ENCODE assay signal across 29 cellular contexts in the genomic region with DNA sequence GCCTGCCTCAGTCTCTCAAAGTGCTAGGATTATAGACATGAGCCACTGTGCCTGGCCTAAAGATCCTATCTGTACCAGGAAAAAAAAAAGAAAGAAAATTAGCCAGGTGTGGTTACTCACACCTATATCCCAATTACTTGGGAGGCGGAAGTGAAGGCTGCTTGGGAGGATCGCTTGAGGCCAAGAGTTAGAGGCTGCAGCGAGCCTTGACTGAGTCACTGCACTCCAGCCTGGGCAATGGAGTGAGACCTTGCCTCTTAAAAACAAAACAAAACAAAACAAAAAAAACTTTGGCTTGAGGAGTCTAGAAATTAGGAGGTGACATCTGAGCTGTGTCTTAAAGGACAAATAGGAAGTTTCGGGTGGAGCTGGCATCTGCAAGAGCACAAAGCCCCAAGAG. TPM values are rescaled to one million over a fixed set of nuclear protein-coding genes. Genes with fewer than 3 reads are reported as not detected.
"Had no signal": no experiment of that assay in that cellular context is flagged by ENCODE, and none has a peak within 500 bp of the region (broad histone marks: within the 10 kb centered on the region; RNA-seq: fewer than 3 reads in every experiment).

No MANE protein-coding gene starts in this region.

- H3K27me3 Mint-ChIP-seq: activated B cell treated with CpG ODN at 0.5 μM for 24 hours; activated CD8-positive, alpha-beta T cell treated with anti-CD3 and anti-CD28 coated beads for 36 hours; activated naive CD8-positive, alpha-beta T cell; activated T-helper 17 cell treated with anti-CD3 and anti-CD28 coated beads, Interleukin-2, amount 50 U/mL, for 72 hours had no signal

- ATAC-seq: activated CD4-positive, CD25-positive, alpha-beta regulatory T cell treated with anti-CD3 and anti-CD28 coated beads, Interleukin-2, amount 50 U/mL, for 24 hours; activated CD8-positive, alpha-beta T cell treated with anti-CD3 and anti-CD28 coated beads for 36 hours; activated T-cell treated with anti-CD3 and anti-CD28 coated beads, Interleukin-2, amount 50 U/mL, for 4 hours; activated T-helper 17 cell treated with anti-CD3 and anti-CD28 coated beads, Interleukin-2, amount 50 U/mL, for 72 hours; effector memory CD8-positive, alpha-beta T cell; foreskin keratinocyte; gastrocnemius medialis had no signal

- H3K27ac Mint-ChIP-seq: activated B cell treated with CpG ODN at 0.5 μM for 24 hours; activated CD8-positive, alpha-beta T cell treated with anti-CD3 and anti-CD28 coated beads for 36 hours; activated naive CD8-positive, alpha-beta T cell; activated T-helper 17 cell treated with anti-CD3 and anti-CD28 coated beads, Interleukin-2, amount 50 U/mL, for 72 hours; effector memory CD8-positive, alpha-beta T cell had no signal

- H3K9me3 ChIP-seq: esophagus muscularis mucosa, gastrocnemius medialis had no signal

- H3K4me1 ChIP-seq: esophagus muscularis mucosa, foreskin keratinocyte, gastrocnemius medialis had no signal

- DNase-seq: activated B cell treated with CpG ODN at 0.5 μM for 24 hours; activated CD4-positive, alpha-beta T cell treated with anti-CD3 and anti-CD28 coated beads for 48 hours; activated CD4-positive, alpha-beta T cell treated with anti-CD3 and anti-CD28 coated beads, Interleukin-2, amount 50 U/mL, for 1 hour; activated CD4-positive, alpha-beta T cell treated with anti-CD3 and anti-CD28 coated beads, Interleukin-2, amount 50 U/mL, for 48 hours; activated CD8-positive, alpha-beta memory T cell treated with anti-CD3 and anti-CD28 coated beads for 24 hours; activated CD8-positive, alpha-beta T cell treated with anti-CD3 and anti-CD28 coated beads for 36 hours; activated gamma-delta T cell; activated naive CD4-positive, alpha-beta T cell treated with anti-CD3 and anti-CD28 coated beads, Interleukin-2, amount 50 U/mL, for 16 hours; activated naive CD4-positive, alpha-beta T cell treated with Interleukin-2 at 50 U/mL for 16 hours; activated T-cell treated with anti-CD3 and anti-CD28 coated beads, Interleukin-2, amount 50 U/mL, for 4 hours; amniotic stem cell; anterior cingulate cortex; brain microvascular endothelial cell; caudate nucleus; cortex of kidney; dermis blood vessel endothelial cell; effector CD4-positive, alpha-beta T cell; effector memory CD8-positive, alpha-beta T cell; erythroblast; foreskin keratinocyte; gastrocnemius medialis; glutamatergic neuron; T-helper 2 cell had no signal

- H3K4me3 Mint-ChIP-seq: activated B cell treated with CpG ODN at 0.5 μM for 24 hours; activated CD8-positive, alpha-beta T cell treated with anti-CD3 and anti-CD28 coated beads for 36 hours; activated naive CD8-positive, alpha-beta T cell; activated T-cell treated with anti-CD3 and anti-CD28 coated beads, Interleukin-2, amount 50 U/mL, for 4 hours; activated T-helper 17 cell treated with anti-CD3 and anti-CD28 coated beads, Interleukin-2, amount 50 U/mL, for 72 hours; effector memory CD8-positive, alpha-beta T cell had no signal

- H3K36me3 ChIP-seq: brain microvascular endothelial cell, esophagus muscularis mucosa, gastrocnemius medialis had no signal

- H3K27ac ChIP-seq: brain microvascular endothelial cell, esophagus muscularis mucosa, foreskin keratinocyte, gastrocnemius medialis, VCaP had no signal

- H3K27me3 ChIP-seq: brain microvascular endothelial cell, esophagus muscularis mucosa, foreskin keratinocyte, gastrocnemius medialis had no signal

- H3K4me3 ChIP-seq: esophagus muscularis mucosa, gastrocnemius medialis had no signal

- H3K4me1 Mint-ChIP-seq: activated B cell treated with CpG ODN at 0.5 μM for 24 hours; activated T-helper 17 cell treated with anti-CD3 and anti-CD28 coated beads, Interleukin-2, amount 50 U/mL, for 72 hours had no signal

- H3K9me3 Mint-ChIP-seq: activated B cell treated with CpG ODN at 0.5 μM for 24 hours; activated CD8-positive, alpha-beta T cell treated with anti-CD3 and anti-CD28 coated beads for 36 hours; activated T-cell treated with anti-CD3 and anti-CD28 coated beads, Interleukin-2, amount 50 U/mL, for 4 hours; activated T-helper 17 cell treated with anti-CD3 and anti-CD28 coated beads, Interleukin-2, amount 50 U/mL, for 72 hours; effector memory CD8-positive, alpha-beta T cell had no signal

RNA-seq across cellular contexts. Expression of a gene that starts 38.7 kb away (rescaled TPM):
- total RNA-seq: activated T-helper 17 cell treated with anti-CD3 and anti-CD28 coated beads, Interleukin-2, amount 50 U/mL, for 72 hours; T-helper 1 cell treated with Interleukin-12 subunit alpha and Interleukin-12 subunit beta and Interleukin-4 antibody, amounts not matched to agents 30 ng/mL and 1 ng/mL, for 36 hours had no signal
